16 cellular contexts compared by ENCODE assay signal in the genomic region with DNA sequence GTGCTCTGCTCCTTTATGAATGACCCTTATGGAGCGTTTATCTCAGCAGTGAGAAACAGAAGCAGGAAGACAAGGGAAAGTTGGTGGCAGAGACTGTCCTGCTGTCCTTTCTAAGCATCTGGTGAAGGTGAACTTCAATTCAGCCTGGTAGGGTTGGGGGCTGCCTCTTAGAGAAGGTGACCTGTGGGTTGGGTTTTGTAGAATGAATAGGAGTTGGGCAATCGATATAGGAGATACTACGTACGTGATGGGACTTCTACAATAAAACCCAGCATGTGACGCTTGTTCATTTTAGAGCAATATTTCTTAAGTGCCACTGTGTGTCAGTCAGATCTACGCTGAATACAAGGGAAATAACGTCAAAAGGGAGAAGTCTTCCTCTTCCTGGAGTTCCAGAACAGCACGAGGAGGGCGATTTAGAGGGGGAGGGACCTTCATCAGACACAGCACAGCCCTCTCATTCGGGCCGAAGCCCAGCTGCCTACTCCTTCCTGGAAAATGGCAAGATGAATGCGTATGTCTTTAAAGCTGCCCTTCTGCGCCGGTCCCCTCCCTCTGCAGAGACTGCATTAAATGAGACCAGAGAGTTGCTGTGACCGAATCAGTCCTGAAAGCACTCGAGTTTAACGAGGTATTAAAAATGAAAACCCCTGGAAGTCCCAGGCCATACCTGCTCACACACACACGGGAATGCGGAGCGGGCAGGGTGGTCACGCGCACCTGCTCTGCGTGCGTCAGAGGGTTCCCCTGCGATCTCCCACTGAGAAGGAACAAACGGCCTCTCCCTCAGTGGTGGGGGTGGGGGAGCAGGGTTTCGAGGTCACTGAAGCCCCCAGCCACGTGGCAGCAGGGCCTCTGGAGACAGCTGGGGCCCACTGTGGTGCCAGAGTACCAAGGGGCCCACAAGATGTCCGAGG.
DNase-seq lines count a peak whose midpoint lies in the region; ATAC-seq and TF ChIP-seq lines count a peak whose summit lies in the region.
"Had no signal": no experiment of that assay in that cellular context is flagged by ENCODE, and none has a peak within 500 bp of the region (broad histone marks: within the 10 kb centered on the region; RNA-seq: fewer than 3 reads in every experiment).

No MANE protein-coding gene starts in this region.

- no peak overlapping the region for H3K4me3 ChIP-seq in NT2/D1 (ENCODE audit: insufficient read length, low read depth)
- no peak overlapping the region for H3K4me3 ChIP-seq in psoas muscle
- H3K4me3 ChIP-seq: adrenal gland, SJSA1 had no signal

- peak; percentile 83 for DNase-seq in DMS79 treated with DMSO at 0.1 percent for 48 hours (lab: John Stamatoyannopoulos, UW)
- DNase-seq in NT2/D1 (ENCODE audit: low read depth, low spot score) = no peak
- peak; percentile 68 to 74 for DNase-seq in memory B cell (ENCODE audit: low spot score in 2 of 2)
- no peak for DNase-seq in SK-N-DZ (ENCODE audit: low spot score)
- DNase-seq in NCI-H526 (lab: John Stamatoyannopoulos, UW) = no peak
- DNase-seq in psoas muscle = no peak
- no peak for DNase-seq in COLO829 (ENCODE audit: low spot score)
- DNase-seq: activated T-cell treated with anti-CD3 and anti-CD28 coated beads for 4 hours; adrenal gland; mesendoderm; NCI-H1105; NCI-H774; stimulated activated CD4-positive, alpha-beta T cell treated with anti-CD3 and anti-CD28 coated beads, Interleukin-2, amount 100 ng/mL, for 48 hours; stimulated activated naive CD8-positive, alpha-beta T cell treated with anti-CD3 and anti-CD28 coated beads, Interleukin-15, Interleukin-2, amounts not matched to agents 100 U/mL and 50 U/mL, for 24 hours had no signal

- H3K27me3 ChIP-seq in NT2/D1 (ENCODE audit: insufficient read depth, insufficient read length) (no peaks in the 10 kb centered on the region), psoas muscle (ENCODE audit: insufficient read depth in 3 of 3, low read length in 2 of 3) (peaks cover 0 to 21% (median 2%) of the 10 kb centered on the region in 3 donors)
- H3K27me3 ChIP-seq: adrenal gland, SJSA1 had no signal

- no peaks in the 10 kb centered on the region for H3K36me3 Mint-ChIP-seq in memory B cell

- H3K9me3 Mint-ChIP-seq in memory B cell = no peaks in the 10 kb centered on the region

- H3K4me1 ChIP-seq in NT2/D1 (ENCODE audit: insufficient read depth, insufficient read length) (peaks cover 17% of the 10 kb centered on the region), psoas muscle (no peaks in the 10 kb centered on the region)
- H3K4me1 ChIP-seq: SJSA1 had no signal

- H3K4me1 Mint-ChIP-seq in memory B cell = peaks cover 46% of the 10 kb centered on the region

- peak overlapping the region; percentile 100 for H3K27ac Mint-ChIP-seq in memory B cell

- peak overlapping the region; percentile 36 for H3K9ac ChIP-seq in NT2/D1 (ENCODE audit: insufficient read length, low read depth)

- H3K36me3 ChIP-seq in NT2/D1 (ENCODE audit: insufficient read depth, insufficient read length, low read length) (peaks cover 11% of the 10 kb centered on the region), psoas muscle (ENCODE audit: insufficient read depth in 1 of 2, low read depth in 1 of 2) (no peaks in the 10 kb centered on the region)
- H3K36me3 ChIP-seq: adrenal gland had no signal

- WGBS in psoas muscle, 3 donors = 85 to 87% (median 85%) methylated on average over 29 of the region's 29 CpGs

- no peaks in the 10 kb centered on the region for H3K27me3 Mint-ChIP-seq in memory B cell

- no peak overlapping the region for H3K27ac ChIP-seq in psoas muscle
- H3K27ac ChIP-seq: adrenal gland, SJSA1 had no signal

- ATAC-seq in GM19463 (IDR thresholded peaks at IDR 0.05; ENCODE audit: unreplicated experiment) (peak; percentile 47), memory B cell (ENCODE audit: low read depth) (peak; percentile 61), psoas muscle (no peak)
- ATAC-seq: stimulated activated naive CD8-positive, alpha-beta T cell treated with anti-CD3 and anti-CD28 coated beads, Interleukin-15, Interleukin-2, amounts not matched to agents 100 U/mL and 50 U/mL, for 24 hours had no signal

- H3K9me3 ChIP-seq in NT2/D1 (ENCODE audit: insufficient read depth, low read length) (no peaks in the 10 kb centered on the region), psoas muscle (no peaks in the 10 kb centered on the region)
- H3K9me3 ChIP-seq: adrenal gland, SJSA1 had no signal

- TF ChIP-seq CTCF in psoas muscle (IDR thresholded peaks at IDR 0.05) = no peak

- peak overlapping the region; percentile 80 for H3K4me3 Mint-ChIP-seq in memory B cell

- intact Hi-C loops in psoas muscle (cut with DNase I) = no loop called here

Comparison
In these comparisons a context has a peak if more than half of its experiments do, and no peak if none do; other contexts are left out.
1. DNase-seq: peak in DMS79 treated with DMSO at 0.1 percent for 48 hours (single experiment) and memory B cell (2 of 2); none in NT2/D1 (single experiment), SK-N-DZ (single experiment), NCI-H526 (0 of 2), psoas muscle (0 of 2) and COLO829 (single experiment).
2. ATAC-seq: peak in GM19463 (single experiment) and memory B cell (single experiment); none in psoas muscle (0 of 4).